In the genomic region with DNA sequence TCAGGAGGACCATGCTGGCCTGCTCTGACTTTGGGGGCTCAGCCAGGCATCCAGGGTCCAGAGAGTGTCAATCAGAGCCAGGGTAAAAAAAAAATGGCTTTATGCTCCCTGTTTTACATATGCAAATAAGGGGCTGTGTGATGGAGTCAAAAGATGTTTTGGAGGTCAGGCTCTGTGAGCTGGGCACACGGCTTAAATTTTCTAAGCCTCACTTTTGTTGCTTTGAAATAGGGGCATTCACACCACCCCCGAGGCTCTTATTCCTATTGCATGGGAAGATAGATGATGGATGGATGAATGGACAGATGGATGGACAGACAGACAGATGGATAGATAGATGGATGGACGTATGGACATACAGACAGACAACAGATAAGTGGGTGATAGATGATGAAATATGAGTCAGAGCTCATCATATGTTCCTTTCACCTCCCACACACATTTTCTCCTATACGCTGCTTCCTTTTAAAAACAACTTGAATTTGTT, we compare ENCODE assay signal across 17 cellular contexts. TPM values are rescaled to one million over a fixed set of nuclear protein-coding genes. Genes with fewer than 3 reads are reported as not detected.
DNase-seq lines count a peak whose midpoint lies in the region; ATAC-seq, FAIRE-seq and TF ChIP-seq lines count a peak whose summit lies in the region.
"Had no signal": no experiment of that assay in that cellular context is flagged by ENCODE, and none has a peak within 500 bp of the region (broad histone marks: within the 10 kb centered on the region; RNA-seq: fewer than 3 reads in every experiment).

No MANE protein-coding gene starts in this region.

- H4K20me1 ChIP-seq in MM.1S (ENCODE audit: insufficient read depth, low read length) = no peaks in the 10 kb centered on the region

- H3K27ac Mint-ChIP-seq in activated CD8-positive, alpha-beta memory T cell treated with anti-CD3 and anti-CD28 coated beads, Interleukin-2, amount 10 ng/mL, durations not matched to agents 7 days and 5 days = peak overlapping the region; percentile 28
- H3K27ac Mint-ChIP-seq: brain had no signal

- H3K9me3 Mint-ChIP-seq in activated CD8-positive, alpha-beta memory T cell treated with anti-CD3 and anti-CD28 coated beads, Interleukin-2, amount 10 ng/mL, durations not matched to agents 7 days and 5 days (ENCODE audit: low read depth) = no peaks in the 10 kb centered on the region

- H3K4me1 ChIP-seq in MM.1S (ENCODE audit: low read length) (peaks cover 26% of the 10 kb centered on the region), left ventricle myocardium inferior (peaks cover 27% of the 10 kb centered on the region)

- TF ChIP-seq CTCF in MM.1S (IDR thresholded peaks at IDR 0.05; ENCODE audit: low read length) (no peak), bronchial epithelial cell (IDR thresholded peaks at IDR 0.05; ENCODE audit: insufficient read depth, low read length, severe bottlenecking) (no peak), left ventricle myocardium inferior (IDR thresholded peaks at IDR 0.05; ENCODE audit: borderline replicate concordance) (no peak)

- H3K9ac ChIP-seq in MM.1S (ENCODE audit: low read length) = no peak overlapping the region

- no peaks in the 10 kb centered on the region for H3K79me2 ChIP-seq in MM.1S (ENCODE audit: low read length)

- H3K9me2 ChIP-seq in MM.1S (replicated peaks; ENCODE audit: insufficient read depth, low read length) = no peaks in the 10 kb centered on the region

- H3K27me3 Mint-ChIP-seq in activated CD8-positive, alpha-beta memory T cell treated with anti-CD3 and anti-CD28 coated beads, Interleukin-2, amount 10 ng/mL, durations not matched to agents 7 days and 5 days = no peaks in the 10 kb centered on the region

- no peak overlapping the region for H3K4me3 Mint-ChIP-seq in activated CD8-positive, alpha-beta memory T cell treated with anti-CD3 and anti-CD28 coated beads, Interleukin-2, amount 10 ng/mL, durations not matched to agents 7 days and 5 days
- H3K4me3 Mint-ChIP-seq: brain had no signal

- no peak overlapping the region for H2AFZ ChIP-seq in MM.1S (ENCODE audit: low read length)

- CTCF ChIA-PET in activated CD8-positive, alpha-beta memory T cell treated with anti-CD3 and anti-CD28 coated beads, Interleukin-2, amount 10 ng/mL, durations not matched to agents 7 days and 5 days (lab: Charles Lee) = interaction anchor here (1.3 to 2.1 kb wide), 2 partner anchors 31 to 124 kb away, joined by 4 to 5 read pairs; no protein-coding TSS in a partner anchor

- intact Hi-C loops in left ventricle myocardium inferior (cut with micrococcal nuclease) = no loop called here

- peaks cover 10% of the 10 kb centered on the region; the same call in 1 of the 2 replicates for H3F3A ChIP-seq in MM.1S (ENCODE audit: insufficient read depth, low read length)

- no peaks in the 10 kb centered on the region for H3K9me3 ChIP-seq in MM.1S (replicated peaks; ENCODE audit: insufficient read depth, low read length)
- H3K9me3 ChIP-seq in left ventricle myocardium inferior (replicated peaks) = no peaks in the 10 kb centered on the region
- H3K9me3 ChIP-seq: vagina had no signal

- peak overlapping the region; percentile 18; the same call in 1 of the 2 replicates for H3K27ac ChIP-seq in MM.1S (ENCODE audit: low read length)
- no peak overlapping the region for H3K27ac ChIP-seq in left ventricle myocardium inferior (replicated peaks)
- H3K27ac ChIP-seq: SK-N-MC, vagina had no signal

- peaks cover 70% of the 10 kb centered on the region for H3K4me1 Mint-ChIP-seq in activated CD8-positive, alpha-beta memory T cell treated with anti-CD3 and anti-CD28 coated beads, Interleukin-2, amount 10 ng/mL, durations not matched to agents 7 days and 5 days

- no peaks in the 10 kb centered on the region for H3K36me3 ChIP-seq in MM.1S (replicated peaks; ENCODE audit: insufficient read depth, low read length)
- H3K36me3 ChIP-seq in bronchial epithelial cell (ENCODE audit: control insufficient read depth, insufficient read depth, low read length) = no peaks in the 10 kb centered on the region
- H3K36me3 ChIP-seq in left ventricle myocardium inferior = peaks cover 37% of the 10 kb centered on the region

- no peak for ATAC-seq in activated CD8-positive, alpha-beta memory T cell treated with anti-CD3 and anti-CD28 coated beads, Interleukin-2, amount 10 ng/mL, durations not matched to agents 7 days and 5 days

- no peak for DNase-seq in activated CD8-positive, alpha-beta memory T cell treated with anti-CD3 and anti-CD28 coated beads, Interleukin-2, amount 10 ng/mL, durations not matched to agents 7 days and 5 days
- DNase-seq in activated CD8-positive, alpha-beta memory T cell treated with anti-CD3 and anti-CD28 coated beads, Interleukin-2, amount 50 U/mL, for 48 hours = no peak
- DNase-seq in MM.1S = no peak
- peak; percentile 17 for DNase-seq in bronchial epithelial cell (ENCODE audit: low read depth)
- peak; percentile 19 for DNase-seq in superior temporal gyrus (ENCODE audit: extremely low spot score)
- no peak for DNase-seq in activated effector memory CD4-positive, alpha-beta T cell treated with Interleukin-2 at 50 U/mL for 16 hours
- DNase-seq in NCI-H1048 (lab: John Stamatoyannopoulos, UW) = no peak
- no peak for DNase-seq in left ventricle myocardium inferior
- DNase-seq: effector memory CD4-positive, alpha-beta T cell; NCI-H1105; NCI-H345; occipital lobe; stimulated activated CD4-positive, alpha-beta T cell treated with anti-CD3 and anti-CD28 coated beads, Interleukin-4, amount 100 ng/mL, for 4 hours had no signal

- no peak overlapping the region for H3K4me2 ChIP-seq in MM.1S (ENCODE audit: low read depth, low read length)

- H3K27me3 ChIP-seq in MM.1S (replicated peaks; ENCODE audit: insufficient read depth, low read length) = no peaks in the 10 kb centered on the region
- H3K27me3 ChIP-seq in bronchial epithelial cell (ENCODE audit: control insufficient read depth, insufficient read depth, low read length) = no peaks in the 10 kb centered on the region
- H3K27me3 ChIP-seq in left ventricle myocardium inferior (ENCODE audit: low read depth) = no peaks in the 10 kb centered on the region
- H3K27me3 ChIP-seq: vagina had no signal

- no peak for FAIRE-seq in bronchial epithelial cell (lab: Jason Lieb, UNC)
- FAIRE-seq: H1 had no signal

- H3K4me3 ChIP-seq in MM.1S (ENCODE audit: low read length) (no peak overlapping the region), bronchial epithelial cell (ENCODE audit: low read depth, low read length) (no peak overlapping the region), left ventricle myocardium inferior (no peak overlapping the region)
- H3K4me3 ChIP-seq: SK-N-MC, vagina had no signal

- peaks cover 30% of the 10 kb centered on the region for H3K36me3 Mint-ChIP-seq in activated CD8-positive, alpha-beta memory T cell treated with anti-CD3 and anti-CD28 coated beads, Interleukin-2, amount 10 ng/mL, durations not matched to agents 7 days and 5 days
- H3K36me3 Mint-ChIP-seq: brain had no signal

RNA-seq across cellular contexts. Expression of a gene that starts 42.7 kb away (rescaled TPM):
- total RNA-seq in activated CD8-positive, alpha-beta memory T cell treated with anti-CD3 and anti-CD28 coated beads, Interleukin-2, amount 10 ng/mL, durations not matched to agents 7 days and 5 days = 100 to 1,000 TPM in 1 of 2 experiments, 10 to 100 TPM in 1; 76.1 to 122 TPM
- total RNA-seq in bronchial epithelial cell (2.9 and 3.5 TPM in 2 replicates), left ventricle myocardium inferior (13.8 TPM)

Comparison
In these comparisons a context has a peak if more than half of its experiments do, and no peak if none do; other contexts are left out.
1. DNase-seq: peak in bronchial epithelial cell (single experiment) and superior temporal gyrus (single experiment); none in activated CD8-positive, alpha-beta memory T cell treated with anti-CD3 and anti-CD28 coated beads, Interleukin-2, amount 10 ng/mL, durations not matched to agents 7 days and 5 days (single experiment), activated CD8-positive, alpha-beta memory T cell treated with anti-CD3 and anti-CD28 coated beads, Interleukin-2, amount 50 U/mL, for 48 hours (single experiment), MM.1S (single experiment), activated effector memory CD4-positive, alpha-beta T cell treated with Interleukin-2 at 50 U/mL for 16 hours (single experiment), NCI-H1048 (single experiment) and left ventricle myocardium inferior (single experiment).